Comparison of ENCODE assay signal across 1 cellular context in the genomic region with DNA sequence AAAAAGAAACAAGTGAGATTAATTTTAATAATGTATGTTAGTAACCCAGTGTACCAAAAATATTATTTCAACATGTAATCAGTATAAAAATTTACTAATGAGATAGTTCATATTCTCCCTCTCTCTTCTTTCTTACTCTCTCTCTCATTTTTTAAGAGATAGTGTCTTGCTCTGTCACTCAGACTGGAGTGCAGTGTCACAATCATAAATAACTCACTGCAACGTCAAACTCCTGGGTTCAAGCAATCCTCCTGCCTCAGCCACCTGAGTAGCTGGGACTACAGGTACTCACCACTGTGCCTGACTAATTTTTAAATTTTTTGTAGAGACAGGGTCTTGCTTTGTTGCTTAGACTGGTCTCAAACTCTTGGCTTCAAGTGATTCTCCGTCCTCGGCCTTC.
TF ChIP-seq lines count a peak whose summit lies in the region.

No MANE protein-coding gene starts in this region.

TF ChIP-seq in K562, 482 proteins besides CTCF, POLR2A, EP300 and RAD21 (continued from another document):
- TF ChIP-seq NR4A1 (CRISPR knock-in tag; IDR thresholded peaks at IDR 0.05) (no peak), NR4A1 (tag; IDR thresholded peaks at IDR 0.05) (no peak), POLR3A (IDR thresholded peaks at IDR 0.05; ENCODE audit: borderline replicate concordance, extremely low read depth, insufficient read depth, insufficient read length) (no peak), PKNOX1 (IDR thresholded peaks at IDR 0.05) (peak; percentile 72; the same call in 1 of the 2 replicates), CTBP1 (IDR thresholded peaks at IDR 0.05; ENCODE audit: borderline replicate concordance) (no peak), ZNF778 (CRISPR knock-in tag; IDR thresholded peaks at IDR 0.05) (no peak)
- TF ChIP-seq, protein P1, sequence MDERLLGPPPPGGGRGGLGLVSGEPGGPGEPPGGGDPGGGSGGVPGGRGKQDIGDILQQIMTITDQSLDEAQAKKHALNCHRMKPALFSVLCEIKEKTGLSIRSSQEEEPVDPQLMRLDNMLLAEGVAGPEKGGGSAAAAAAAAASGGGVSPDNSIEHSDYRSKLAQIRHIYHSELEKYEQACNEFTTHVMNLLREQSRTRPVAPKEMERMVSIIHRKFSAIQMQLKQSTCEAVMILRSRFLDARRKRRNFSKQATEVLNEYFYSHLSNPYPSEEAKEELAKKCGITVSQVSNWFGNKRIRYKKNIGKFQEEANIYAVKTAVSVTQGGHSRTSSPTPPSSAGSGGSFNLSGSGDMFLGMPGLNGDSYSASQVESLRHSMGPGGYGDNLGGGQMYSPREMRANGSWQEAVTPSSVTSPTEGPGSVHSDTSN (CRISPR knock-in tag; IDR thresholded peaks at IDR 0.05; ENCODE audit: low read depth) = no peak
- TF ChIP-seq, protein P1 (tag; conservative IDR thresholded peaks at IDR 0.05; ENCODE audit: low read depth) = peak; percentile 64
